In genomic region chr19:54408627-54409026, GRCh38 we compare ENCODE assay signal across 23 cellular contexts. TPM values are rescaled to one million over a fixed set of nuclear protein-coding genes. Genes with fewer than 3 reads are reported as not detected.
"Had no signal": no experiment of that assay in that cellular context is flagged by ENCODE, and none has a peak within 500 bp of the region (broad histone marks: within the 10 kb centered on the region; RNA-seq: fewer than 3 reads in every experiment).

No MANE protein-coding gene starts in this region.

- DNase-seq: KBM-7, MV-4-11, NCI-H1048, NCI-H1105, NCI-H1417, NCI-H1436 treated with DMSO at 0.1 percent for 48 hours, NCI-H1694, NCI-H187 treated with DMSO at 0.1 percent for 48 hours, NCI-H2029 treated with DMSO at 0.1 percent for 48 hours, NCI-H2171 treated with DMSO at 0.1 percent for 48 hours, NCI-H345, NCI-H446 treated with DMSO at 0.1 percent for 48 hours, NCI-H524, NCI-H69, NCI-H774, Right ventricle myocardium superior, SIG-M5 had no signal

- H3K27me3 ChIP-seq: SJSA1 had no signal

- H3K9me3 Mint-ChIP-seq: IgD-negative memory B cell had no signal

- H3K27ac ChIP-seq: SJSA1, SK-N-MC had no signal

- H3K9me3 ChIP-seq: SJSA1 had no signal

- H3K36me3 Mint-ChIP-seq: IgD-negative memory B cell had no signal

RNA-seq across cellular contexts. Expression of gene TTYH1, which starts 6.6 kb away (rescaled TPM):
- total RNA-seq: HT1080, LHCN-M2, MCF 10A, SJSA1 had no signal

RNA-seq across cellular contexts. Expression of gene LAIR1, which starts 43.9 kb away (rescaled TPM):
- total RNA-seq: HT1080, LHCN-M2, MCF 10A, SJSA1 had no signal

RNA-seq across cellular contexts. Expression of gene LENG9, which starts 55.0 kb away (rescaled TPM):
- polyA plus RNA-seq: IgD-negative memory B cell had no signal
